ENCODE assay signal across 26 cellular contexts in the genomic region with DNA sequence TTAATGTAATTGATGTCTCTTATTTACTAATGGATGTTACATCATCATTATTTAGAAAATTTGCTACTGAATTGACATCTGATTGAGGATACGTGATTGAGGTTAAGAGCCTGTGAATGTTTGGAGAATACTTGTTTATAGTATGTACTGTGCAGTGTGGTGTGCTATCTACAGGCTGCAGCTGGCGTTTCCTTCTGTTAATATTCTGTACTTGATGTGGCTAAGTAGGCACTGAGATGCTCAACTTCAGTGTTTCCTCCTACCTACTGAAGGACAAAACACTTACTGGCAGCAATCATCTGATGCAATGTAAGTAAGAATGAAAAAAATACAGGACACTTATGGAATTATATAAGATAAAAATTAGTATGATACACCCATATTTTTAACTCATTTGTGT.
A peak's percentile ranks its signal among the peaks of the same experiment; 100 is the strongest.
DNase-seq lines count a peak whose midpoint lies in the region; ATAC-seq and TF ChIP-seq lines count a peak whose summit lies in the region.
"Had no signal": no experiment of that assay in that cellular context is flagged by ENCODE, and none has a peak within 500 bp of the region (broad histone marks: within the 10 kb centered on the region; RNA-seq: fewer than 3 reads in every experiment).

No MANE protein-coding gene starts in this region.

- peak overlapping the region; percentile 92 for H3K27ac Mint-ChIP-seq in MCF 10A (ENCODE audit: low read depth, unreplicated experiment)
- H3K27ac Mint-ChIP-seq in stimulated activated naive B cell treated with anti-CD40 and anti-IgM and Interleukin-4, amounts not matched to agents 10 μg/mL and 1 μg/mL and 100 μg/mL, for 72 hours: no peak overlapping the region
- no peak overlapping the region for H3K27ac Mint-ChIP-seq in endodermal cell
- H3K27ac Mint-ChIP-seq: B cell, IgD-negative memory B cell, T-helper 17 cell had no signal

- H3K4me1 ChIP-seq in breast epithelium: no peaks in the 10 kb centered on the region
- no peaks in the 10 kb centered on the region for H3K4me1 ChIP-seq in endodermal cell (ENCODE audit: control insufficient read depth, insufficient read depth, low read length)
- H3K4me1 ChIP-seq: SJCRH30 had no signal

- H3K9ac ChIP-seq in endodermal cell (ENCODE audit: extremely low read depth, low read length, poor library complexity, severe bottlenecking): no peak overlapping the region

- no peaks in the 10 kb centered on the region for H3K9me3 Mint-ChIP-seq in MCF 10A (ENCODE audit: unreplicated experiment)
- H3K9me3 Mint-ChIP-seq in stimulated activated naive B cell treated with anti-CD40 and anti-IgM and Interleukin-4, amounts not matched to agents 10 μg/mL and 1 μg/mL and 100 μg/mL, for 72 hours: peaks cover 0 to 1% of the 10 kb centered on the region in 2 donors
- H3K9me3 Mint-ChIP-seq in endodermal cell: no peaks in the 10 kb centered on the region
- H3K9me3 Mint-ChIP-seq: IgD-negative memory B cell had no signal

- H3K4me3 Mint-ChIP-seq in MCF 10A (ENCODE audit: unreplicated experiment): no peak overlapping the region
- no peak overlapping the region for H3K4me3 Mint-ChIP-seq in stimulated activated naive B cell treated with anti-CD40 and anti-IgM and Interleukin-4, amounts not matched to agents 10 μg/mL and 1 μg/mL and 100 μg/mL, for 72 hours
- no peak overlapping the region for H3K4me3 Mint-ChIP-seq in endodermal cell
- H3K4me3 Mint-ChIP-seq: B cell, IgD-negative memory B cell, T-helper 17 cell had no signal

- H3K4me3 ChIP-seq in breast epithelium: no peak overlapping the region
- no peak overlapping the region for H3K4me3 ChIP-seq in endodermal cell (ENCODE audit: low read length)
- H3K4me3 ChIP-seq: PC-9, SJCRH30 had no signal

- TF ChIP-seq CTCF in MCF 10A (IDR thresholded peaks at IDR 0.05; ENCODE audit: unreplicated experiment) (no peak), breast epithelium (IDR thresholded peaks at IDR 0.05) (no peak), endodermal cell (conservative IDR thresholded peaks at IDR 0.05) (no peak)

- DNase-seq in DMS 273 (lab: John Stamatoyannopoulos, UW; ENCODE audit: unreplicated experiment): peak; percentile 7
- no peak for DNase-seq in DMS 273 treated with DMSO at 0.1 percent for 48 hours (lab: John Stamatoyannopoulos, UW)
- no peak for DNase-seq in MCF 10A (ENCODE audit: unreplicated experiment)
- no peak for DNase-seq in breast epithelium (ENCODE audit: low spot score in 2 of 2)
- peak; percentile 19 for DNase-seq in NCI-H748 treated with DMSO at 0.1 percent for 48 hours (lab: John Stamatoyannopoulos, UW)
- no peak for DNase-seq in stimulated activated naive B cell treated with anti-CD40 and anti-IgM and Interleukin-4, amounts not matched to agents 10 μg/mL and 1 μg/mL and 100 μg/mL, for 72 hours
- DNase-seq in NCI-H2081 (lab: John Stamatoyannopoulos, UW): no peak
- no peak for DNase-seq in endodermal cell
- DNase-seq: DMS79, GF-D8, Karpas-422, MV-4-11, NCI-H1105, NCI-H1694, NCI-H2029 treated with DMSO at 0.1 percent for 48 hours, NCI-H446 treated with DMSO at 0.1 percent for 48 hours, NCI-H69, PC-9, SJCRH30, T-helper 17 cell had no signal

- H3K27me3 Mint-ChIP-seq in MCF 10A (ENCODE audit: insufficient read depth, unreplicated experiment) (no peaks in the 10 kb centered on the region), endodermal cell (ENCODE audit: insufficient read depth) (no peaks in the 10 kb centered on the region)
- no peaks in the 10 kb centered on the region for H3K27me3 Mint-ChIP-seq in stimulated activated naive B cell treated with anti-CD40 and anti-IgM and Interleukin-4, amounts not matched to agents 10 μg/mL and 1 μg/mL and 100 μg/mL, for 72 hours
- H3K27me3 Mint-ChIP-seq: B cell, IgD-negative memory B cell, T-helper 17 cell had no signal

- H3K36me3 ChIP-seq in breast epithelium (no peaks in the 10 kb centered on the region), endodermal cell (ENCODE audit: control insufficient read depth, insufficient read depth, low read length) (no peaks in the 10 kb centered on the region)
- H3K36me3 ChIP-seq: SJCRH30 had no signal

- POLR2A ChIA-PET in MCF 10A (lab: Yijun Ruan, JAX): interaction anchor here (0.6 to 9.0 kb wide), 9 partner anchors 13 to 711 kb away, joined by 3 to 231 read pairs (median 3); partner anchors contain the start of gene FLRT3

- CTCF ChIA-PET in MCF 10A (lab: Yijun Ruan, JAX): interaction anchor here (0.7 to 5.7 kb wide), 4 partner anchors 14 to 855 kb away, joined by 3 to 40 read pairs (median 3); no protein-coding TSS in a partner anchor

- H3K9me3 ChIP-seq in breast epithelium (no peaks in the 10 kb centered on the region), endodermal cell (ENCODE audit: control insufficient read depth, low read length) (no peaks in the 10 kb centered on the region)
- H3K9me3 ChIP-seq: SJCRH30 had no signal

- intact Hi-C loops in MCF 10A (cut with micrococcal nuclease) (no loop called here), breast epithelium (cut with DNase I; ENCODE audit: low total_unique reads) (no loop called here)

- TF ChIP-seq POLR2A in breast epithelium (IDR thresholded peaks at IDR 0.05): no peak

- H3K27ac ChIP-seq in breast epithelium (no peak overlapping the region), endodermal cell (ENCODE audit: low read depth, low read length) (no peak overlapping the region)
- H3K27ac ChIP-seq: 22Rv1, PC-9, SJCRH30 had no signal

- no TSS peak for BruUV-seq in MCF 10A (replicated peaks; lab: Mats Ljungman, UMichigan)

- H3K4me1 Mint-ChIP-seq in MCF 10A (ENCODE audit: insufficient read depth, unreplicated experiment) (peaks cover 37% of the 10 kb centered on the region), endodermal cell (no peaks in the 10 kb centered on the region)
- H3K4me1 Mint-ChIP-seq in stimulated activated naive B cell treated with anti-CD40 and anti-IgM and Interleukin-4, amounts not matched to agents 10 μg/mL and 1 μg/mL and 100 μg/mL, for 72 hours: no peaks in the 10 kb centered on the region
- H3K4me1 Mint-ChIP-seq: B cell, IgD-negative memory B cell, T-helper 17 cell had no signal

- peaks cover 5% of the 10 kb centered on the region for H3K36me3 Mint-ChIP-seq in MCF 10A (ENCODE audit: insufficient read depth, unreplicated experiment)
- no peaks in the 10 kb centered on the region for H3K36me3 Mint-ChIP-seq in stimulated activated naive B cell treated with anti-CD40 and anti-IgM and Interleukin-4, amounts not matched to agents 10 μg/mL and 1 μg/mL and 100 μg/mL, for 72 hours
- no peaks in the 10 kb centered on the region for H3K36me3 Mint-ChIP-seq in endodermal cell (ENCODE audit: low read depth)
- H3K36me3 Mint-ChIP-seq: IgD-negative memory B cell had no signal

- H3K27me3 ChIP-seq in breast epithelium (no peaks in the 10 kb centered on the region), endodermal cell (ENCODE audit: control insufficient read depth, insufficient read depth, low read length, poor library complexity, severe bottlenecking) (no peaks in the 10 kb centered on the region)
- H3K27me3 ChIP-seq: SJCRH30 had no signal

- 93 to 100% methylated on average over 1 to 2 of the region's 2 CpGs for WGBS in endodermal cell (ENCODE audit: insufficient coverage in 1 of 2, insufficient read length in 1 of 2), 2 experiments

- no peak for ATAC-seq in stimulated activated naive B cell treated with anti-CD40 and anti-IgM and Interleukin-4, amounts not matched to agents 10 μg/mL and 1 μg/mL and 100 μg/mL, for 72 hours (replicated peaks)
- ATAC-seq: HCT116, Right ventricle myocardium inferior, SK-N-SH treated with all-trans-retinoic acid at 6 μM for 48 hours, T-helper 17 cell had no signal

Comparison
In these comparisons a context has a peak if more than half of its experiments do, and no peak if none do; other contexts are left out.
1. DNase-seq: peak in DMS 273 (single experiment) and NCI-H748 treated with DMSO at 0.1 percent for 48 hours (single experiment); none in DMS 273 treated with DMSO at 0.1 percent for 48 hours (single experiment), MCF 10A (single experiment), breast epithelium (0 of 2), stimulated activated naive B cell treated with anti-CD40 and anti-IgM and Interleukin-4, amounts not matched to agents 10 μg/mL and 1 μg/mL and 100 μg/mL, for 72 hours (single experiment), NCI-H2081 (0 of 2) and endodermal cell (single experiment).